In the genomic region with DNA sequence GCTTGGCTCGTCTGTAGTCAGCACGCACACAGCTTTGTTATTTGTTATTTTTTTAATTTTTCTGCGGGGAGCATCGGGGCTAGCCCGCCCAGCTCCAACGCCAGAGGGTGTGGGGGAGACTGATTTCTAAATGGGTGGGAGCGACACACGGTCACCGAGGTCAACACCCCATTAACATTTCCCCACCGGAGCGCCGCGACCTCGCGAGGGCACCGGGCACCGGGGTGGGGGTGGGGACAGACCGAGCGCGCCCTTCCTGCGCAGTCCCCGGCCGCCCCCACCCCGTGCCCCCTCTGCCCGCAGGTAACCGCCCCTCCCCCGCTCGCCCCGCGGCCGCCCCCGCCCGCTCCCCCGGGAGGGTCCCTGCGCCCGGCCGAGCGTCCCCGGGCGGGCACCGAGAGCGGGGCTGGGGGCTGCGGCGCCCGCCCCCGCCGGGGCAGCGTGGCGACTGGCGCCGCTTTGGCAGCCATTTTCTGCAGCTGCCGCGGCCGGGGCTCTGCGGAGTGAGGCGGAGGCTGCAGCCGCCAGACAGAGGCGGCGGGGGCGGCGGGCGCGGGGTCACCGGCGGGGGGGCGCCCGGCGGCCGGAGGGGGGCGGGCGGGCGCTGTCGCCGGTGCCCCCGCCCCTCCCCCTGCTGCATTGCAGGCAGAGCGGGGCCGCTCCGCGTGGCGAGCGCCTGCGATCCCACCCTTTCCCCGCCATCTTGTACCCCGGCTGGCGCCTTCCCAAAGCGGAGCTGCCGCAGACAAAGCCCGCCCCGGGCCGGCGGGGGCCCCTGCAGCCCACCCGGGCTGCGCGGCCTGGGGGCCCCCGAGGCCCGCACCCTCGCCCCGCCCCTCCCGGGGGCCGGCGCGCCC, we compare ENCODE assay signal across 1 cellular context.
A peak's percentile ranks its signal among the peaks of the same experiment; 100 is the strongest.
TF ChIP-seq lines count a peak whose summit lies in the region.

No MANE protein-coding gene starts in this region.

TF ChIP-seq in endothelial cell of umbilical vein, 7 proteins besides CTCF, POLR2A, EP300 and RAD21:
- TF ChIP-seq JUN (IDR thresholded peaks at IDR 0.05; ENCODE audit: borderline replicate concordance, insufficient read depth, insufficient read length, low read depth) = no peak
- TF ChIP-seq POLR2AphosphoS5 (IDR thresholded peaks at IDR 0.05; ENCODE audit: insufficient read depth, low read depth, low read length) = peak; percentile 19
